In the genomic region with DNA sequence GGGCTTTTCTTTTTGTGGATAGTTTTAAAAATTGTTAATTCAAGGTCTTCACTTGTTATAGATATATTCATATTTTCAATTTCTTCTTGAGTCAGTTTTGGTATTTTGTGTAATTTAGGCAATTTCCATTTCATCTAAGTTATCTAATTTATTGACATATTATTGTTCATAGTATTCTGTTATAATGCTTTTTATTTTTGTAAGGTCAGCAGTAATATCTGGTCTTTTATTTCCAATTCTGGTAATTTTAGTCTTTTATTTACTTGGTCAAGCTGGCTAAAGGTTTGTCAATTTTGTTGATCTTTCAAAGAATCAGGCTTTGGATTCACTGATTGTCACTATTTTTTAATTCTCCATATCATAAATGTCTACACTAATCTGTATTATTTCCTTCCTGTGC, we compare ENCODE assay signal across 1 cellular context.
TF ChIP-seq lines count a peak whose summit lies in the region.

No MANE protein-coding gene starts in this region.

TF ChIP-seq in HepG2, 621 proteins besides CTCF, POLR2A, EP300 and RAD21:
- TF ChIP-seq MAFK (conservative IDR thresholded peaks at IDR 0.05 in 1 of 2, IDR thresholded peaks at IDR 0.05 in 1 of 2; ENCODE audit: low read length in 2 of 2): peak in 1 of 2 experiments; percentile 63; a peak in 2 of 4 replicates
- TF ChIP-seq KAT2B (IDR thresholded peaks at IDR 0.05; ENCODE audit: borderline replicate concordance, low read depth, low read length): no peak
- peak; percentile 30; the same call in 1 of the 2 replicates for TF ChIP-seq MAFF (IDR thresholded peaks at IDR 0.05; ENCODE audit: low read depth, low read length)
